8 cellular contexts compared by ENCODE assay signal in the genomic region with DNA sequence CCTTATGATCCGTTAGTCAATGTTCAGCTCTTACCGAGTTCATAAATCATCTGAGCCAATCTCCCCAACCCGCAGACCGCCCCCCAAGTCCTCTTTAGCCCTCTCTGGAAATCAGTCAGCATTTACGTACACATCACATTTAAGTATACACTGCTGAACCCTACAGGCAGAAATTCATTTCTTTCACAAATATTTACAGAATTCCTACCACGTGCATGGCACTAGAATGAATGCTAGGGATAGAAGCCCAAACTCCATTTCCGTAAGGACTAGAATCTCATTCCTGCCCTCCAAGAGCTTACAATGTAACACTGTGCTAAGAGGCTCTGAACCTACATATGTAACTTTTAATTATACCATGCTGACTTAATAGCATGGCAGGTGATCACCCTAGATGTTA. TPM values are rescaled to one million over a fixed set of nuclear protein-coding genes. Genes with fewer than 3 reads are reported as not detected.
DNase-seq lines count a peak whose midpoint lies in the region; ATAC-seq and TF ChIP-seq lines count a peak whose summit lies in the region.

No MANE protein-coding gene starts in this region.

- H3K23ac ChIP-seq in trophoblast cell (ENCODE audit: low read length), result no peak overlapping the region

- H3K9me3 Mint-ChIP-seq in endodermal cell, result no peaks in the 10 kb centered on the region

- 66 to 69% methylated on average over 7 of the region's 7 CpGs for WGBS in endodermal cell (ENCODE audit: insufficient coverage in 1 of 2, insufficient read length in 1 of 2), 2 experiments
- WGBS in trophoblast cell (ENCODE audit: extremely low coverage, insufficient coverage, insufficient read length), result no CpG with 5 or more reads among the region's 7 CpGs

- H3K27me3 ChIP-seq in NT2/D1 (ENCODE audit: insufficient read depth, insufficient read length) (no peaks in the 10 kb centered on the region), endodermal cell (ENCODE audit: control insufficient read depth, insufficient read depth, low read length, poor library complexity, severe bottlenecking) (no peaks in the 10 kb centered on the region), trophoblast cell (ENCODE audit: insufficient read depth, low read length) (no peaks in the 10 kb centered on the region)

- H4K12ac ChIP-seq in trophoblast cell (ENCODE audit: low read depth, low read length), result no peak overlapping the region

- H3K27ac ChIP-seq in endodermal cell (ENCODE audit: low read depth, low read length) (no peak overlapping the region), trophoblast cell (ENCODE audit: low read depth, low read length) (no peak overlapping the region)

- H3K4me1 ChIP-seq in NT2/D1 (ENCODE audit: insufficient read depth, insufficient read length) (no peaks in the 10 kb centered on the region), endodermal cell (ENCODE audit: control insufficient read depth, insufficient read depth, low read length) (no peaks in the 10 kb centered on the region), trophoblast cell (ENCODE audit: control insufficient read depth in 1 of 2, insufficient read depth in 2 of 2, low read length in 2 of 2) (peaks cover 5 to 8% of the 10 kb centered on the region in 2 experiments)

- H3K4me2 ChIP-seq in trophoblast cell (ENCODE audit: low read length), result peak overlapping the region; percentile 47

- H3K36me3 ChIP-seq in NT2/D1 (ENCODE audit: insufficient read depth, insufficient read length, low read length), result peaks cover 24% of the 10 kb centered on the region
- H3K36me3 ChIP-seq in endodermal cell (ENCODE audit: control insufficient read depth, insufficient read depth, low read length), result peaks cover 36% of the 10 kb centered on the region
- H3K36me3 ChIP-seq in trophoblast cell (ENCODE audit: control insufficient read depth in 1 of 2, insufficient read depth in 2 of 2, low read length in 2 of 2), result peaks cover 2 to 3% of the 10 kb centered on the region in 2 experiments

- peaks cover 11% of the 10 kb centered on the region for H3K79me2 ChIP-seq in trophoblast cell (ENCODE audit: control insufficient read depth, insufficient read depth, low read length, poor library complexity)

- TF ChIP-seq CTCF in endodermal cell (conservative IDR thresholded peaks at IDR 0.05), result no peak

- H3K4me1 Mint-ChIP-seq in endodermal cell, result peaks cover 35% of the 10 kb centered on the region

- no peak for ATAC-seq in GM19351 (IDR thresholded peaks at IDR 0.05; ENCODE audit: unreplicated experiment)
- ATAC-seq in GM19463 (IDR thresholded peaks at IDR 0.05; ENCODE audit: unreplicated experiment), result no peak

- H4K91ac ChIP-seq in trophoblast cell (ENCODE audit: low read depth, low read length), result no peak overlapping the region

- no peak overlapping the region for H2BK12ac ChIP-seq in trophoblast cell (ENCODE audit: low read length)

- H2AFZ ChIP-seq in trophoblast cell (ENCODE audit: insufficient read depth, low read length, poor library complexity), result no peak overlapping the region

- no peak overlapping the region for H2AK5ac ChIP-seq in trophoblast cell (ENCODE audit: low read length)

- H3K18ac ChIP-seq in trophoblast cell (ENCODE audit: low read length), result no peak overlapping the region

- H3K14ac ChIP-seq in trophoblast cell (ENCODE audit: low read length), result no peak overlapping the region

- H3K4me3 Mint-ChIP-seq in endodermal cell, result peak overlapping the region; percentile 99

- no peak overlapping the region for H4K8ac ChIP-seq in trophoblast cell (ENCODE audit: low read depth, low read length)

- no peak overlapping the region for H2BK120ac ChIP-seq in trophoblast cell (ENCODE audit: insufficient read depth, low read length, poor library complexity)

- peaks cover 15% of the 10 kb centered on the region for H3K79me1 ChIP-seq in trophoblast cell (ENCODE audit: low read length)

- H3K27ac Mint-ChIP-seq in endodermal cell, result peak overlapping the region; percentile 99

- peak overlapping the region; percentile 37 for H3K9ac ChIP-seq in NT2/D1 (ENCODE audit: insufficient read length, low read depth)
- peak overlapping the region; percentile 97 for H3K9ac ChIP-seq in endodermal cell (ENCODE audit: extremely low read depth, low read length, poor library complexity, severe bottlenecking)
- H3K9ac ChIP-seq in trophoblast cell (ENCODE audit: low read length), result no peak overlapping the region

- no peaks in the 10 kb centered on the region for H3K9me3 ChIP-seq in NT2/D1 (ENCODE audit: insufficient read depth, low read length)
- H3K9me3 ChIP-seq in endodermal cell (ENCODE audit: control insufficient read depth, low read length), result no peaks in the 10 kb centered on the region
- H3K9me3 ChIP-seq in trophoblast cell (ENCODE audit: insufficient read depth, low read depth, low read length), result no peaks in the 10 kb centered on the region

- no peak overlapping the region for H2BK5ac ChIP-seq in trophoblast cell (ENCODE audit: low read depth, low read length, poor library complexity)

- peaks cover 19% of the 10 kb centered on the region for H3K36me3 Mint-ChIP-seq in endodermal cell (ENCODE audit: low read depth)

- H3K4me3 ChIP-seq in NT2/D1 (ENCODE audit: insufficient read length, low read depth) (peak overlapping the region; percentile 94), endodermal cell (ENCODE audit: low read length) (peak overlapping the region; percentile 97), trophoblast cell (ENCODE audit: low read depth, low read length) (no peak overlapping the region)

- peak; percentile 53 for DNase-seq in EL
- no peak for DNase-seq in NT2/D1 (ENCODE audit: low read depth, low spot score)
- no peak for DNase-seq in endodermal cell
- peak; percentile 19 to 78 for DNase-seq in trophoblast cell
- no peak for DNase-seq in HuH-7 (ENCODE audit: low spot score)
- DNase-seq in globus pallidus (ENCODE audit: low spot score), result no peak

- peak overlapping the region; percentile 98 for H3K4ac ChIP-seq in trophoblast cell (ENCODE audit: low read depth, low read length)

- no peaks in the 10 kb centered on the region for H3K27me3 Mint-ChIP-seq in endodermal cell (ENCODE audit: insufficient read depth)

RNA-seq across cellular contexts. Expression of gene OSER1, which starts 1.8 kb away (rescaled TPM):
- total RNA-seq in endodermal cell, result 10 to 100 TPM; 34.2 to 38.7 TPM
- polyA plus RNA-seq in endodermal cell (2013, experiment 1 of 2), result 41.1 TPM
- polyA plus RNA-seq in endodermal cell (2013, experiment 2 of 2), result 40.1 TPM
- polyA plus RNA-seq in trophoblast cell (2013), result 61.8 and 64.9 TPM in 2 replicates

RNA-seq across cellular contexts. Expression of gene JPH2, which starts 21.8 kb away (rescaled TPM):
- total RNA-seq in endodermal cell, result 1 to 10 TPM in 1 of 2 donors, under 1 TPM in 1; 0.86 to 1.0 TPM
- polyA plus RNA-seq in endodermal cell (2013, experiment 1 of 2), result 2.0 TPM
- 2.2 TPM for polyA plus RNA-seq in endodermal cell (2013, experiment 2 of 2)
- polyA plus RNA-seq in trophoblast cell (2013), result 13.7 and 14.2 TPM in 2 replicates

RNA-seq across cellular contexts. Expression of gene GDAP1L1, which starts 38.3 kb away (rescaled TPM):
- 1 to 10 TPM in 1 of 2 donors, not detected in 1; 1.9 TPM for total RNA-seq in endodermal cell
- polyA plus RNA-seq in endodermal cell (2013, experiment 1 of 2), result 14.1 TPM
- 13.1 TPM for polyA plus RNA-seq in endodermal cell (2013, experiment 2 of 2)
- polyA plus RNA-seq in trophoblast cell (2013), result 0.01 and 0.06 TPM in 2 replicates

Comparison
In these comparisons a context has a peak if more than half of its experiments do, and no peak if none do; other contexts are left out.
1. DNase-seq: peak in EL (single experiment) and trophoblast cell (2 of 2); none in NT2/D1 (single experiment), endodermal cell (single experiment), HuH-7 (single experiment) and globus pallidus (single experiment).